ENCODE assay signal across 8 cellular contexts in the genomic region with DNA sequence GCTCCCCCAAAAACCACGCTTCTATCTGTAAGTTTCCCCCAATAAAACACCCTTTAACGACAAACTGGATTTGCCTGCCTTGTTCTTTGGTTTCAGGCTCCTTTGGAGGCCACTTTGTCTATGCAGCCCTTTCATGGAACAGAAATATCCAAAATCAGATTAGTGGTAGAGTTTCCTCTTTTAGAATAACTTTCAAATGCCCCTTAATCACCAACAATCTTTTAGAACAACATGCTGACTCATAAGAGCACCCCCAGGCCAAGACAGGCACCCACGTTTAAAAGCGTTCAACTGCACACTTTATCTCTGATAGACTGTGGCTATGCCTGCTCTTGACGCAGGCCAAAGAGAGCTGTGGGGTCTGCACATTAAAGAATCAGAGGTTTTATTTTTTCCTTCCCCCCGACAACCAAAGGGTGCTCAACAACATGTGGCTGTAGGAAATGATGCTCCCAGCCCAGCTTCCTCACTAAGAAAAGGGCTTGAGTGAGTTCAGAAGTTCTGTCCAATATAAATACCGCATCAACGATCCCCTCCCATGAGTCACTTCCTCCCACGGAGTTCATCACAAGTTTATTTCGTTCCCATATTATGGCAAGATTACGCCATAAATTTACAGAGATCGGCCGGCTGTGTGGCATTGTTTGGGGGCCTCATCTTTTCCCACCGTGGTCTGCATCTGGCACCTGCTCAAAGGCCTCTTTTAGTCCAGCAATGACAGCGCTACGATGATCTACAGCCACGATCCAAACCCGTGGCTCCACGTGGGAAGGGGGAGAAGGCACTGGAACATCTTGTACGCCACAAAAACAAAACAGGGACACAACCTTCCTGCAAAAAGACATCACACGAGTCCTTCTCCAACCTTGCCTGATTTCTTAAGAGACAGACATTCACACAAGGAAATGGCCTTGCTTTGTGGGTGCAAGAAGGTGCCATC.
A peak's percentile ranks its signal among the peaks of the same experiment; 100 is the strongest.
DNase-seq lines count a peak whose midpoint lies in the region; ATAC-seq and TF ChIP-seq lines count a peak whose summit lies in the region.

No MANE protein-coding gene starts in this region.

- H3K36me3 Mint-ChIP-seq in natural killer cell = peaks cover 7% of the 10 kb centered on the region

- H3K27me3 ChIP-seq in duodenal mucosa (ENCODE audit: control insufficient read depth in 1 of 2, insufficient read depth in 2 of 2, low read length in 2 of 2) = no peaks in the 10 kb centered on the region

- no peaks in the 10 kb centered on the region for H3K9me3 Mint-ChIP-seq in natural killer cell

- in situ Hi-C loops in GM13977 (cut with MboI; ENCODE audit: low pct_unique_long_range_greater_than_20kb, low sequenced_read_pairs, unreplicated experiment) = loop anchor here (25.0 kb wide), 1 partner anchor 644 kb away; no protein-coding TSS in a partner anchor

- peaks cover 19 to 29% of the 10 kb centered on the region in 2 donors for H3K4me1 Mint-ChIP-seq in natural killer cell

- H3K36me3 ChIP-seq in duodenal mucosa (ENCODE audit: control insufficient read depth in 1 of 2, insufficient read depth in 2 of 2, low read length in 2 of 2) = peaks cover 0 to 12% of the 10 kb centered on the region in 2 donors

- no peak overlapping the region for H3K4me3 ChIP-seq in duodenal mucosa (ENCODE audit: low read depth in 1 of 2, low read length in 2 of 2)

- H3K9me3 ChIP-seq in duodenal mucosa (ENCODE audit: control insufficient read depth in 1 of 2, low read length in 2 of 2) = no peaks in the 10 kb centered on the region

- H3K27ac Mint-ChIP-seq in natural killer cell = peak overlapping the region; percentile 71 to 80

- ATAC-seq in natural killer cell = peak; percentile 73 to 77 (median 76)

- H3K27me3 Mint-ChIP-seq in natural killer cell (ENCODE audit: low read depth in 2 of 2) = no peaks in the 10 kb centered on the region

- TF ChIP-seq CTCF in natural killer cell (IDR thresholded peaks at IDR 0.05) (no peak), GM13977 (IDR thresholded peaks at IDR 0.05; ENCODE audit: extremely low read depth, insufficient read depth, missing control alignments) (no peak)

- H3K4me3 Mint-ChIP-seq in natural killer cell = peak overlapping the region; percentile 61

- peak overlapping the region; percentile 73 for H3K27ac ChIP-seq in duodenal mucosa (ENCODE audit: low read depth, low read length)

- peaks cover 17 to 18% of the 10 kb centered on the region in 2 donors for H3K4me1 ChIP-seq in duodenal mucosa (ENCODE audit: control insufficient read depth in 1 of 2, insufficient read depth in 2 of 2, low read length in 2 of 2)

- intact Hi-C loops in natural killer cell (cut with micrococcal nuclease) = no loop called here

- DNase-seq in H4 (ENCODE audit: low spot score) (peak; percentile 96), SKM-1 (lab: John Stamatoyannopoulos, UW; ENCODE audit: unreplicated experiment) (peak; percentile 90), natural killer cell (no peak), NCI-H526 treated with DMSO at 0.1 percent for 48 hours (lab: John Stamatoyannopoulos, UW) (no peak), cortex of kidney (lab: John Stamatoyannopoulos, UW) (no peak), GM13977 (ENCODE audit: low spot score) (no peak), OCI-M2 (lab: John Stamatoyannopoulos, UW; ENCODE audit: unreplicated experiment) (no peak)

- no peak overlapping the region for H3K9ac ChIP-seq in duodenal mucosa (ENCODE audit: low read depth in 1 of 2, low read length in 2 of 2)

Comparison
In these comparisons a context has a peak if more than half of its experiments do, and no peak if none do; other contexts are left out.
1. DNase-seq: peak in H4 (single experiment) and SKM-1 (single experiment); none in natural killer cell (single experiment), NCI-H526 treated with DMSO at 0.1 percent for 48 hours (single experiment), cortex of kidney (single experiment), GM13977 (single experiment) and OCI-M2 (single experiment).